Comparison of ENCODE assay signal across 1 cellular context in genomic region chr17:67784364-67785121, GRCh38.
TF ChIP-seq lines count a peak whose summit lies in the region.

No MANE protein-coding gene starts in this region.

TF ChIP-seq in GM12878, 131 proteins besides CTCF, POLR2A, EP300 and RAD21 (continued from another document):
- no peak for TF ChIP-seq ZNF592 (IDR thresholded peaks at IDR 0.05)
TF ChIP-seq in GM12878: peak in this region for 1.
